In the genomic region with DNA sequence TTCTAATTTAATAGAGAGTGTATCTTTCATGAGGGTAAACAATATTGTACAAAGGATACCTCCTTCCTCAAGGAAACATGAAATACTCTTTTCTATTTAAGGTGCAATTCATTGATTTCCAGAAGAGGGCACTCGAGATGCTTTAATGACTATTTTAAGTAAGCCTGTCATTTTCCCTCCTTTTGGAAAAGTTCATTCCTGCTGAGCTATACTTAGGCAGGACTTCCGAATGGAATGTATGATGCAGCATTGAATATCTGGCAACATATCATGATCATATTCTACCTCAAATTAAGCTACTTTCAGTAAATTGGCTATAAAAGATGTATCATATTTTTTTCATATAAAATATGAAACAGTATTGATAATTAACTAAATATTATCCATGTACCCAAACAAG, we compare ENCODE assay signal across 8 cellular contexts. TPM values are rescaled to one million over a fixed set of nuclear protein-coding genes. Genes with fewer than 3 reads are reported as not detected.
DNase-seq lines count a peak whose midpoint lies in the region; ATAC-seq and TF ChIP-seq lines count a peak whose summit lies in the region.

No MANE protein-coding gene starts in this region.

- CTCF ChIA-PET in IMR-90 (lab: Yijun Ruan, JAX) = interaction anchor here (0.8 to 3.0 kb wide), 3 partner anchors 53 to 214 kb away, joined by 3 to 11 read pairs (median 3); no protein-coding TSS in a partner anchor
- CTCF ChIA-PET in CD8-positive, alpha-beta memory T cell (lab: Charles Lee) = no interaction called here

- H3K4me3 ChIP-seq in IMR-90 (ENCODE audit: insufficient read depth, low read depth, low read length) (no peak overlapping the region), esophagus squamous epithelium (peak overlapping the region in 2 of 4 donors; percentile 39 to 42), osteoblast (ENCODE audit: insufficient read depth, low read length) (no peak overlapping the region)
- H3K4me3 ChIP-seq in CD8-positive, alpha-beta memory T cell (ENCODE audit: low read length) = no peak overlapping the region

- no peak overlapping the region for H2BK120ac ChIP-seq in IMR-90 (ENCODE audit: low read depth, low read length)

- peaks cover 13% of the 10 kb centered on the region in 2 experiments for H3K79me1 ChIP-seq in IMR-90 (ENCODE audit: low read depth in 1 of 2, low read length in 2 of 2)

- H3K79me2 ChIP-seq in osteoblast (ENCODE audit: insufficient read depth, low read length) = peaks cover 21% of the 10 kb centered on the region

- no peak overlapping the region for H3K27ac Mint-ChIP-seq in CD8-positive, alpha-beta memory T cell

- TF ChIP-seq POLR2A in IMR-90 (IDR thresholded peaks at IDR 0.05; ENCODE audit: low read depth, low read length) = no peak
- no peak for TF ChIP-seq POLR2A in esophagus squamous epithelium (IDR thresholded peaks at IDR 0.05)

- dilution Hi-C loops in IMR-90 (cut with HindIII; ENCODE audit: low sequenced_read_pairs, unreplicated experiment) = no loop called here

- H2AK5ac ChIP-seq in IMR-90 (ENCODE audit: low read depth, low read length) = no peak overlapping the region

- H2BK15ac ChIP-seq in IMR-90 (ENCODE audit: low read depth, low read length) = no peak overlapping the region

- H3K36me3 ChIP-seq in IMR-90 (ENCODE audit: control insufficient read depth, insufficient read depth, low read length) (peaks cover 25% of the 10 kb centered on the region), esophagus squamous epithelium (peaks cover 6 to 54% (median 9%) of the 10 kb centered on the region in 3 donors), osteoblast (ENCODE audit: insufficient read depth, low read length) (peaks cover 67% of the 10 kb centered on the region)
- H3K36me3 ChIP-seq in CD8-positive, alpha-beta memory T cell (ENCODE audit: insufficient read depth, low read length) = no peaks in the 10 kb centered on the region

- H3K9me3 Mint-ChIP-seq in CD8-positive, alpha-beta memory T cell = peaks cover 0 to 2% (median 0%) of the 10 kb centered on the region in 5 donors

- H3K27ac ChIP-seq in IMR-90 (ENCODE audit: insufficient read depth, low read length) = no peak overlapping the region
- peak overlapping the region in 2 of 4 donors; percentile 37 to 79 for H3K27ac ChIP-seq in esophagus squamous epithelium
- peak overlapping the region; percentile 9 for H3K27ac ChIP-seq in osteoblast (ENCODE audit: low read depth, low read length)
- no peak overlapping the region for H3K27ac ChIP-seq in CD8-positive, alpha-beta memory T cell (ENCODE audit: low read depth, low read length)

- no peak overlapping the region for H3K4me3 Mint-ChIP-seq in CD8-positive, alpha-beta memory T cell

- H3K14ac ChIP-seq in IMR-90 (replicated peaks; ENCODE audit: low read depth, low read length) = no peak overlapping the region

- H2AFZ ChIP-seq in IMR-90 (replicated peaks; ENCODE audit: low read length, poor library complexity) = no peak overlapping the region
- no peak overlapping the region for H2AFZ ChIP-seq in osteoblast (ENCODE audit: low read length)

- no peak overlapping the region for H3K4ac ChIP-seq in IMR-90 (ENCODE audit: low read depth, low read length)

- H3K9me3 ChIP-seq in IMR-90 (ENCODE audit: control insufficient read depth, insufficient read depth, low read length) = no peaks in the 10 kb centered on the region
- H3K9me3 ChIP-seq in esophagus squamous epithelium = no peaks in the 10 kb centered on the region
- H3K9me3 ChIP-seq in osteoblast (ENCODE audit: low read depth, low read length) = no peaks in the 10 kb centered on the region
- no peaks in the 10 kb centered on the region for H3K9me3 ChIP-seq in CD8-positive, alpha-beta memory T cell (ENCODE audit: low read length)

- intact Hi-C loops in IMR-90 (cut with micrococcal nuclease) (loop anchor here (1.0 to 5.0 kb wide), 3 partner anchors 56 to 685 kb away; no protein-coding TSS in a partner anchor), esophagus squamous epithelium (cut with DNase I) (no loop called here)

- H3K18ac ChIP-seq in IMR-90 (ENCODE audit: low read depth, low read length) = no peak overlapping the region

- no peaks in the 10 kb centered on the region for H3K27me3 Mint-ChIP-seq in CD8-positive, alpha-beta memory T cell

- no peak overlapping the region for H2BK20ac ChIP-seq in IMR-90 (ENCODE audit: low read depth, low read length)

- no peak overlapping the region for H3K4me2 ChIP-seq in IMR-90 (ENCODE audit: low read depth, low read length)
- H3K4me2 ChIP-seq in osteoblast (ENCODE audit: insufficient read depth, low read length) = no peak overlapping the region

- no peak overlapping the region for H3K9ac ChIP-seq in IMR-90 (ENCODE audit: low read depth, low read length)

- H3K56ac ChIP-seq in IMR-90 (ENCODE audit: extremely low read depth, insufficient read depth, low read length) = no peak overlapping the region

- TF ChIP-seq CTCF in IMR-90 (conservative IDR thresholded peaks at IDR 0.05; ENCODE audit: low read depth, low read length) (peak; percentile 74), esophagus squamous epithelium (IDR thresholded peaks at IDR 0.05) (peak; percentile 30 to 76 (median 62)), osteoblast (IDR thresholded peaks at IDR 0.05; ENCODE audit: extremely low read depth, low read depth, low read length) (peak; percentile 69)

- no peak overlapping the region for H3K23ac ChIP-seq in IMR-90 (ENCODE audit: low read depth, low read length)

- H3K4me1 ChIP-seq in IMR-90 (ENCODE audit: control insufficient read depth, insufficient read depth, low read length) (peaks cover 5% of the 10 kb centered on the region), esophagus squamous epithelium (peaks cover 0 to 43% (median 0%) of the 10 kb centered on the region in 3 donors), osteoblast (ENCODE audit: insufficient read depth, low read length) (peaks cover 7% of the 10 kb centered on the region)
- H3K4me1 ChIP-seq in CD8-positive, alpha-beta memory T cell (ENCODE audit: insufficient read depth, low read length) = no peaks in the 10 kb centered on the region

- BruUV-seq in IMR-90 (replicated peaks; lab: Mats Ljungman, UMichigan) = no TSS peak

- H3K9me1 ChIP-seq in IMR-90 (ENCODE audit: insufficient read depth, low read length) = peaks cover 3% of the 10 kb centered on the region; the same call in 1 of the 2 replicates

- H4K5ac ChIP-seq in IMR-90 (ENCODE audit: low read depth, low read length) = no peak overlapping the region

- H3K27me3 ChIP-seq in IMR-90 (ENCODE audit: control insufficient read depth, insufficient read depth, low read length) (no peaks in the 10 kb centered on the region), esophagus squamous epithelium (peaks cover 0 to 8% (median 0%) of the 10 kb centered on the region in 4 donors), osteoblast (ENCODE audit: insufficient read depth, low read length) (no peaks in the 10 kb centered on the region)
- H3K27me3 ChIP-seq in CD8-positive, alpha-beta memory T cell (ENCODE audit: insufficient read depth, low read length, poor library complexity, severe bottlenecking) = no peaks in the 10 kb centered on the region

- H4K20me1 ChIP-seq in IMR-90 (ENCODE audit: insufficient read depth, low read length) (no peaks in the 10 kb centered on the region), osteoblast (ENCODE audit: insufficient read depth, low read length) (no peaks in the 10 kb centered on the region)

- POLR2A ChIA-PET in IMR-90 (lab: Charles Lee; ENCODE audit: unreplicated experiment) = no interaction called here
- POLR2A ChIA-PET in CD8-positive, alpha-beta memory T cell (lab: Charles Lee) = no interaction called here

- DNase-seq in COR-L47 (lab: John Stamatoyannopoulos, UW) (peak; percentile 45), IMR-90 (peak; percentile 80), RPMI7951 (ENCODE audit: low read depth) (peak; percentile 64), esophagus squamous epithelium (lab: John Stamatoyannopoulos, UW) (no peak), osteoblast (ENCODE audit: insufficient read length, low spot score, missing footprints) (peak; percentile 48)
- no peak for DNase-seq in CD8-positive, alpha-beta memory T cell

- H3K36me3 Mint-ChIP-seq in CD8-positive, alpha-beta memory T cell = no peaks in the 10 kb centered on the region

- no peaks in the 10 kb centered on the region for H3K4me1 Mint-ChIP-seq in CD8-positive, alpha-beta memory T cell

- no peak overlapping the region for H2AK9ac ChIP-seq in IMR-90 (replicated peaks; ENCODE audit: low read depth, low read length, poor library complexity)

- H4K8ac ChIP-seq in IMR-90 (ENCODE audit: low read depth in 2 of 2, low read length in 2 of 2) = no peak overlapping the region

- no CpG with 5 or more reads among the region's 2 CpGs for WGBS in IMR-90 (ENCODE audit: extremely low coverage in 2 of 2, insufficient read length in 1 of 2), 2 experiments
- WGBS in esophagus squamous epithelium, 2 donors = 0 to 3% methylated on average over 2 of the region's 2 CpGs

- no peak overlapping the region for H4K91ac ChIP-seq in IMR-90 (ENCODE audit: insufficient read depth, low read depth, low read length)

- H2BK5ac ChIP-seq in IMR-90 (ENCODE audit: low read depth, low read length, poor library complexity, severe bottlenecking) = no peak overlapping the region

- ATAC-seq in IMR-90 (ENCODE audit: low read depth) = peak; percentile 81
- ATAC-seq in HG03108 (IDR thresholded peaks at IDR 0.05; ENCODE audit: unreplicated experiment) = no peak
- no peak for ATAC-seq in GM18907 (IDR thresholded peaks at IDR 0.05; ENCODE audit: unreplicated experiment)

- in situ Hi-C loops in IMR-90 (cut with MboI; ENCODE audit: low sequenced_read_pairs) = loop anchor here (25.0 kb wide), 1 partner anchor 675 kb away; the partner anchor contains the start of gene PRIM2

- TF ChIP-seq RAD21 in IMR-90 (IDR thresholded peaks at IDR 0.05; ENCODE audit: low read length) = peak; percentile 78

TF ChIP-seq in IMR-90, 13 proteins besides CTCF, POLR2A, EP300 and RAD21 (continues in another document):
- TF ChIP-seq RFX5 (IDR thresholded peaks at IDR 0.05; ENCODE audit: low read depth, low read length) = no peak
- no peak for TF ChIP-seq NFE2L2 (IDR thresholded peaks at IDR 0.05; ENCODE audit: low read depth, low read length)
- TF ChIP-seq MAZ (IDR thresholded peaks at IDR 0.05; ENCODE audit: borderline replicate concordance, low read depth, low read length) = no peak
- TF ChIP-seq CHD1 (IDR thresholded peaks at IDR 0.05; ENCODE audit: low read depth, low read length) = no peak
- TF ChIP-seq MAFK (IDR thresholded peaks at IDR 0.05; ENCODE audit: low read depth, low read length) = 0 out of 2 replicates have a peak, but pooled peaks have one; percentile 9
- TF ChIP-seq MXI1 (IDR thresholded peaks at IDR 0.05; ENCODE audit: borderline replicate concordance, low read depth, low read length) = no peak

RNA-seq across cellular contexts. Expression of gene DST, which starts 5.0 kb away (rescaled TPM):
- 452 and 544 TPM in 2 replicates for total RNA-seq in IMR-90 (2012; rRNA removed)
- polyA plus RNA-seq in IMR-90 (2012; rRNA removed) = 80.7 and 97.7 TPM in 2 replicates
- polyA plus RNA-seq in IMR-90 (2012; cell fraction: cytosol; rRNA removed) = 12.6 and 26.5 TPM in 2 replicates
- 183 and 380 TPM in 2 replicates for polyA plus RNA-seq in IMR-90 (2012; cell fraction: nucleus; rRNA removed; ENCODE audit: low replicate concordance)
- 79.0 and 89.9 TPM in 2 replicates for total RNA-seq in RPMI7951 (2014; rRNA removed; shearing (Covaris generic))
- total RNA-seq in esophagus squamous epithelium = 100 to 1,000 TPM; 134 to 468 (median 175) TPM
- total RNA-seq in osteoblast = 486 and 573 TPM in 2 replicates
- 1 to 10 TPM; 1.7 to 1.9 TPM for total RNA-seq in CD8-positive, alpha-beta memory T cell
- polyA plus RNA-seq in CD8-positive, alpha-beta memory T cell = 0.95 TPM

Comparison
In these comparisons a context has a peak if more than half of its experiments do, and no peak if none do; other contexts are left out.
1. DNase-seq: peak in COR-L47 (single experiment), IMR-90 (single experiment), RPMI7951 (single experiment) and osteoblast (single experiment); none in esophagus squamous epithelium (single experiment) and CD8-positive, alpha-beta memory T cell (0 of 5).
2. RNA of gene DST, which starts 5.0 kb away (total RNA-seq): 486 to 573 TPM in osteoblast, 452 to 544 TPM in IMR-90, 134 to 468 TPM in esophagus squamous epithelium and 79.0 to 89.9 TPM in RPMI7951; 1.7 to 1.9 TPM in CD8-positive, alpha-beta memory T cell; every median in the first group is over 10 times any median in the second.
3. Peak in every context shown above with its lines, with median percentiles within 50 percentile points of each other: CTCF ChIP-seq.